In the genomic region with DNA sequence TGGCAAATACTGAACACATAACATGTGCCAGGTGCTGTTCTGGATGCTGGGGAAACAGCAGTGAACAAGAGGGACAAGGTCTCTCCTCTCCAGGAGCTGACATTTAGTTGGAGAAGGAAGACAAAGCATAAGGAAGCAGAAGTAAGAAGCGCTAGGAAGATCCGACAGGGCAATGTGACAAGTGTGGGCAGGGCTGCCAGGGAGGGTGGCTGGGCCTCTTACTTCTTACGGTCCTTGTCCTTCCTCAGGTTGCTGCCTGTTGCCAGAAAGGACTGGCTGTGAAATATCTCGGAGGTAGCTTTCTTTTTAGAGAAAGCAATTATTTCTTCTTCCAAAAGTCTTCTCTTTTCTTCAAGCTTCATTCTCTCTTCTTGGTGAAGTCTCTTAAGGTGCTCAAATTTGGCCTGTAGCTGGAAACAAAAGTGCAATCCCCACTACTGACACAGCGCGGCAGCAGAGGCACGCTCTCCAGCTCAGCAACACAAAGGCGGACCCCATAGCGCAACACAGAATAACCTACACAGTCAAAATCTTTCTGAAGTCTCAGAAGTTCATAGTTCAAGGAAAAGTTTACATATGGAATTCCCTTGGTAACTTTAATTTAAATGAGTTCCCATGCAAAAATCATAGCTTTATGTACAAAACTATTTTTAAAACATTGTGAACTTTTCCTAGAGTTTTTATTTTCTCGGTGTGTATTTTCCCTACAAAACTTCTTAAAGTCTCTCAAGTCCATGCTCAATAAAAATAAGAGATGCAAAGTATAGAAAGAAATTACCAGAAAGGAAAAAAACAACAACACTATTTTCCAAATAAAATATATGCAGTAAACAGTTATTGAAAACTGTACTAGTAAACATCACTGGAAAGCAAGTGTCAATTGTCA, we compare ENCODE assay signal across 8 cellular contexts.
DNase-seq lines count a peak whose midpoint lies in the region; ATAC-seq and TF ChIP-seq lines count a peak whose summit lies in the region.

No MANE protein-coding gene starts in this region.

- H3K9me3 ChIP-seq in SJSA1 (replicated peaks) (no peaks in the 10 kb centered on the region), trophoblast cell (ENCODE audit: insufficient read depth, low read depth, low read length) (no peaks in the 10 kb centered on the region), vagina (no peaks in the 10 kb centered on the region)

- ATAC-seq in GM19372 (IDR thresholded peaks at IDR 0.05; ENCODE audit: low read depth, unreplicated experiment), result peak; percentile 76

- H4K12ac ChIP-seq in trophoblast cell (ENCODE audit: low read depth, low read length), result no peak overlapping the region

- H3K9ac ChIP-seq in trophoblast cell (ENCODE audit: low read length), result no peak overlapping the region

- H3K14ac ChIP-seq in trophoblast cell (ENCODE audit: low read length), result no peak overlapping the region

- H2AK5ac ChIP-seq in trophoblast cell (ENCODE audit: low read length), result no peak overlapping the region

- H3K36me3 ChIP-seq in SJSA1 (peaks cover 35% of the 10 kb centered on the region), trophoblast cell (ENCODE audit: control insufficient read depth in 1 of 2, insufficient read depth in 2 of 2, low read length in 2 of 2) (peaks cover 8 to 18% of the 10 kb centered on the region in 2 experiments), vagina (no peaks in the 10 kb centered on the region)

- H3K4me3 ChIP-seq in SJSA1 (no peak overlapping the region), trophoblast cell (ENCODE audit: low read depth, low read length) (no peak overlapping the region), vagina (no peak overlapping the region)

- H3K23ac ChIP-seq in trophoblast cell (ENCODE audit: low read length), result no peak overlapping the region

- DNase-seq in CD1c-positive myeloid dendritic cell (ENCODE audit: extremely low spot score), result peak; percentile 64
- peak in 39 of 76 experiments; percentile 1 to 63 (median 19) for DNase-seq in HUDEP-2 (lab: John Stamatoyannopoulos, UW; ENCODE audit: unreplicated experiment in 76 of 76)
- DNase-seq in SJSA1 (ENCODE audit: low read depth in 1 of 2, low spot score in 2 of 2), result peak; percentile 66 to 68
- DNase-seq in activated naive CD4-positive, alpha-beta T cell treated with Interleukin-2 at 50 U/mL for 16 hours, result peak; percentile 52
- peak; percentile 63 for DNase-seq in globus pallidus (ENCODE audit: low spot score)
- peak; percentile 56 to 85 for DNase-seq in trophoblast cell
- no peak for DNase-seq in vagina (ENCODE audit: extremely low spot score in 2 of 2)

- H3K27ac ChIP-seq in SJSA1 (no peak overlapping the region), trophoblast cell (ENCODE audit: low read depth, low read length) (no peak overlapping the region), vagina (no peak overlapping the region)

- no peak overlapping the region for H2BK120ac ChIP-seq in trophoblast cell (ENCODE audit: insufficient read depth, low read length, poor library complexity)

- no peak overlapping the region for H4K91ac ChIP-seq in trophoblast cell (ENCODE audit: low read depth, low read length)

- TF ChIP-seq POLR2A in vagina (IDR thresholded peaks at IDR 0.05), result no peak

- no peaks in the 10 kb centered on the region for H3K27me3 ChIP-seq in SJSA1 (replicated peaks)
- H3K27me3 ChIP-seq in trophoblast cell (ENCODE audit: insufficient read depth, low read length), result no peaks in the 10 kb centered on the region
- H3K27me3 ChIP-seq in vagina, result no peaks in the 10 kb centered on the region

- H3K79me1 ChIP-seq in trophoblast cell (ENCODE audit: low read length), result peaks cover 1% of the 10 kb centered on the region

- H3K4ac ChIP-seq in trophoblast cell (ENCODE audit: low read depth, low read length), result no peak overlapping the region

- peak; percentile 89 to 93 (median 89) for TF ChIP-seq CTCF in vagina (IDR thresholded peaks at IDR 0.05)

- intact Hi-C loops in vagina (cut with DNase I), result loop anchor here (5.0 kb wide), 1 partner anchor 181 kb away; no protein-coding TSS in a partner anchor

- H3K4me1 ChIP-seq in SJSA1 (replicated peaks), result peaks cover 24% of the 10 kb centered on the region
- no peaks in the 10 kb centered on the region for H3K4me1 ChIP-seq in trophoblast cell (ENCODE audit: control insufficient read depth in 1 of 2, insufficient read depth in 2 of 2, low read length in 2 of 2)
- no peaks in the 10 kb centered on the region for H3K4me1 ChIP-seq in vagina

- H2BK12ac ChIP-seq in trophoblast cell (ENCODE audit: low read length), result no peak overlapping the region

- H3K79me2 ChIP-seq in trophoblast cell (ENCODE audit: control insufficient read depth, insufficient read depth, low read length, poor library complexity), result no peaks in the 10 kb centered on the region

- H3K4me2 ChIP-seq in trophoblast cell (ENCODE audit: low read length), result no peak overlapping the region

- no peak overlapping the region for H2BK5ac ChIP-seq in trophoblast cell (ENCODE audit: low read depth, low read length, poor library complexity)

- H2AFZ ChIP-seq in trophoblast cell (ENCODE audit: insufficient read depth, low read length, poor library complexity), result no peak overlapping the region

- no CpG with 5 or more reads among the region's 10 CpGs for WGBS in trophoblast cell (ENCODE audit: extremely low coverage, insufficient coverage, insufficient read length)

- H4K8ac ChIP-seq in trophoblast cell (ENCODE audit: low read depth, low read length), result no peak overlapping the region

- H3K18ac ChIP-seq in trophoblast cell (ENCODE audit: low read length), result no peak overlapping the region

Comparison
In these comparisons a context has a peak if more than half of its experiments do, and no peak if none do; other contexts are left out.
1. DNase-seq: peak in CD1c-positive myeloid dendritic cell (single experiment), HUDEP-2 (39 of 76), SJSA1 (2 of 2), activated naive CD4-positive, alpha-beta T cell treated with Interleukin-2 at 50 U/mL for 16 hours (single experiment), globus pallidus (single experiment) and trophoblast cell (2 of 2); none in vagina (0 of 2).